In genomic region chr7:33632322-33632721, GRCh38 we compare ENCODE assay signal across 23 cellular contexts.
"Had no signal": no experiment of that assay in that cellular context is flagged by ENCODE, and none has a peak within 500 bp of the region (broad histone marks: within the 10 kb centered on the region; RNA-seq: fewer than 3 reads in every experiment).

No MANE protein-coding gene starts in this region.

- H3K4me3 Mint-ChIP-seq: immature natural killer cell, mesothelial cell of epicardium had no signal

- H2AFZ ChIP-seq: hepatocyte had no signal

- H3K4me1 Mint-ChIP-seq: mesothelial cell of epicardium had no signal

- H3K27ac ChIP-seq: coronary artery, dorsolateral prefrontal cortex, epithelial cell of prostate, foreskin keratinocyte, gastroesophageal sphincter, heart left ventricle, hepatocyte, left lung, lower lobe of right lung had no signal

- H3K36me3 ChIP-seq: gastroesophageal sphincter, heart left ventricle, left lung, lower lobe of right lung had no signal

- H3K9me3 ChIP-seq: gastroesophageal sphincter, heart left ventricle, left lung, lower lobe of right lung, mucosa of descending colon had no signal

- H3K27me3 ChIP-seq: dorsolateral prefrontal cortex, foreskin keratinocyte, gastroesophageal sphincter, heart left ventricle, hepatocyte, left lung had no signal

- H3K27ac Mint-ChIP-seq: mesothelial cell of epicardium had no signal

- H3K4me1 ChIP-seq: foreskin keratinocyte, heart left ventricle, left lung, lower lobe of right lung had no signal

- DNase-seq: dermis blood vessel endothelial cell; dorsolateral prefrontal cortex; effector CD4-positive, alpha-beta T cell; effector memory CD4-positive, alpha-beta T cell; erythroblast; foreskin keratinocyte; heart left ventricle; hypothalamus; immature natural killer cell; islet precursor cell; kidney; kidney glomerular epithelial cell; left ventricle myocardium superior; lower lobe of right lung; mesenchymal stem cell had no signal

- H3K79me2 ChIP-seq: hepatocyte had no signal

- H3K4me2 ChIP-seq: hepatocyte had no signal

- H3K4me3 ChIP-seq: coronary artery, dorsolateral prefrontal cortex, gastroesophageal sphincter, heart left ventricle, hepatocyte, left lung, lower lobe of right lung, mucosa of descending colon had no signal

- ATAC-seq: esophagus mucosa, foreskin keratinocyte, gastroesophageal sphincter, heart left ventricle, left lung, left ventricle myocardium superior, lower lobe of right lung, mucosa of descending colon had no signal

- H3K36me3 Mint-ChIP-seq: mesothelial cell of epicardium had no signal

- H3K9me3 Mint-ChIP-seq: immature natural killer cell, mesothelial cell of epicardium had no signal
